ENCODE assay signal across 1 cellular context in genomic region chr13:20512042-20512683, GRCh38.
TF ChIP-seq lines count a peak whose summit lies in the region.

No MANE protein-coding gene starts in this region.

TF ChIP-seq in H1, 55 proteins besides CTCF, POLR2A, EP300 and RAD21 (continued from another document):
- peak; percentile 72 for TF ChIP-seq CREB1 (IDR thresholded peaks at IDR 0.05)
- TF ChIP-seq TEAD4 (IDR thresholded peaks at IDR 0.05; ENCODE audit: low read depth, low read length): peak; percentile 84
- TF ChIP-seq TBP (IDR thresholded peaks at IDR 0.05; ENCODE audit: low read depth, low read length): peak; percentile 89
- TF ChIP-seq NRF1 (IDR thresholded peaks at IDR 0.05; ENCODE audit: low read depth, low read length): no peak
- TF ChIP-seq MAX (IDR thresholded peaks at IDR 0.05): peak; percentile 15; the same call in 1 of the 2 replicates
TF ChIP-seq in H1: peak in this region for 4.
